Comparison of ENCODE assay signal across 8 cellular contexts in the genomic region with DNA sequence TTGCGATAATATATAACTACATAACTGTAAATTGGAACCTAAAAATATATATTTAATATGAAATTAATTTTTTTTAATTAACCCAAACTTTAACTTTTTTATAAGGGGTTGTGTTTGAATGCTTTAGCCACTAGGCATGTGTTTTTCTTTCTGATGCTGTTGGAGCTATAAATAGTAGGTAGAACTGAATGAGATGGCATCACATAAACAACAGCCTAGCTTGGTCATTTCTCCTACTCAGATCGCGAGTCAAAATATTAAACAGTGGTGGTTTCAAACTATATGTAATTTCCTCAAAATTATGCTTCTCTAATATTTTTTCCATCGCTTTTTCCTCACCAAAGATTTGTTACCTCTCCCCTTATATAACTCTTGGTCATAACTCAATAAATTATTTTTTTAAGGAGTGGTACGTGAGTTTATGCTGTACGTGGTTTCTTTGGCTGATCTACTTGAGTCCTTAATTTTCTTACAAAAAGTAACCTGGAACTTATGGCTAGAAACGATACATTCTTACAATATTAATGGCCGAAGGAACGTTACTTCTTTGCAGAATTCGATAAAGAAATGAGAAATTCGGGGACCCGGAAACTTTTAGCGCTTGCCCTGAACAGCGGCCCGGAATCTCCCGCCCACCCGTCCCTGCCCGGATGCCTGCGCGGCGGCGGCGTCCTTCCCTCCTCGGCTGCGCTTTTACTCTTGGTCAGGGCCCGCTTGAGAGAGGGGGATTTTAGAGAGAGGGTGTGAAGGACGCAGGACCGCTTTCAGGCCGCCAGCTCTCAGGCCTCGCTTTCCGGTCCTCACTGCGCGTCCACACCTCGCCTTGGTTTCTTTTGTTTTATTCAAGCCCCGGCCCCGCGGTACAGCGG.
DNase-seq lines count a peak whose midpoint lies in the region; ATAC-seq, FAIRE-seq and TF ChIP-seq lines count a peak whose summit lies in the region.

No MANE protein-coding gene starts in this region.

- intact Hi-C loops in activated B cell treated with CpG ODN at 0.5 μM for 24 hours (cut with micrococcal nuclease), result loop anchor here (1.0 to 5.0 kb wide), 10 partner anchors 44 to 1706 kb away; a partner anchor contains a TSS

- TF ChIP-seq CTCF in activated B cell treated with CpG ODN at 0.5 μM for 24 hours (IDR thresholded peaks at IDR 0.05), result no peak

- CTCF ChIA-PET in activated B cell treated with CpG ODN at 0.5 μM for 24 hours (lab: Charles Lee), result interaction anchor here (0.7 to 1.5 kb wide), 7 partner anchors 23 to 455 kb away, joined by 3 to 4 read pairs (median 3); no protein-coding TSS in a partner anchor

- FAIRE-seq in GM12891 (lab: Jason Lieb, UNC), result no peak

- H3K4me3 Mint-ChIP-seq in activated B cell treated with CpG ODN at 0.5 μM for 24 hours, result peak overlapping the region; percentile 90

- no peak for TF ChIP-seq POLR2A in GM12891 (IDR thresholded peaks at IDR 0.05; ENCODE audit: low read depth, low read length)

- H3K27ac Mint-ChIP-seq in activated B cell treated with CpG ODN at 0.5 μM for 24 hours, result peak overlapping the region; percentile 98

- H3K36me3 Mint-ChIP-seq in activated B cell treated with CpG ODN at 0.5 μM for 24 hours (ENCODE audit: low read depth), result peaks cover 2% of the 10 kb centered on the region

- no peaks in the 10 kb centered on the region for H3K9me3 Mint-ChIP-seq in activated B cell treated with CpG ODN at 0.5 μM for 24 hours

- DNase-seq in 8988T (peak; percentile 44), GM12891 (ENCODE audit: insufficient read length, low spot score) (peak; percentile 39), NCI-H2029 (lab: John Stamatoyannopoulos, UW) (peak; percentile 49), activated B cell treated with CpG ODN at 0.5 μM for 24 hours (no peak), medulla oblongata (ENCODE audit: extremely low spot score) (peak; percentile 51)
- peak; percentile 49 for DNase-seq in effector CD8-positive, alpha-beta T cell (lab: John Stamatoyannopoulos, UW)
- peak; percentile 30 for DNase-seq in stimulated activated CD8-positive, alpha-beta memory T cell treated with anti-CD3 and anti-CD28 coated beads, Interleukin-7, amount 100 ng/mL, for 24 hours (ENCODE audit: low read depth)

- no peaks in the 10 kb centered on the region for H3K27me3 Mint-ChIP-seq in activated B cell treated with CpG ODN at 0.5 μM for 24 hours

- peak; percentile 29 for ATAC-seq in HG02840 (IDR thresholded peaks at IDR 0.05; ENCODE audit: low FRiP score, unreplicated experiment)
- ATAC-seq in activated B cell treated with CpG ODN at 0.5 μM for 24 hours (ENCODE audit: low read depth), result peak; percentile 32

- POLR2A ChIA-PET in activated B cell treated with CpG ODN at 0.5 μM for 24 hours (lab: Charles Lee), result interaction anchor here (0.7 to 2.9 kb wide), 19 partner anchors 9 to 337 kb away, joined by 3 to 33 read pairs (median 4); a partner anchor contains a TSS

- H3K4me1 Mint-ChIP-seq in activated B cell treated with CpG ODN at 0.5 μM for 24 hours, result peaks cover 73% of the 10 kb centered on the region

TF ChIP-seq in GM12891, 5 proteins besides CTCF, POLR2A, EP300 and RAD21:
- TF ChIP-seq PAX5 (IDR thresholded peaks at IDR 0.05; ENCODE audit: insufficient read depth, low read length, severe bottlenecking) (no peak), POLR2AphosphoS5 (IDR thresholded peaks at IDR 0.05; ENCODE audit: low read depth, low read length) (no peak), POU2F2 (IDR thresholded peaks at IDR 0.05; ENCODE audit: low read depth, low read length) (no peak), SPI1 (IDR thresholded peaks at IDR 0.05; ENCODE audit: low read depth, low read length) (no peak), TAF1 (IDR thresholded peaks at IDR 0.05; ENCODE audit: low read depth, low read length) (no peak)
